7 cellular contexts compared by ENCODE assay signal in genomic region chr12:56635539-56636117, GRCh38. TPM values are rescaled to one million over a fixed set of nuclear protein-coding genes. Genes with fewer than 3 reads are reported as not detected.
DNase-seq lines count a peak whose midpoint lies in the region; ATAC-seq and TF ChIP-seq lines count a peak whose summit lies in the region.

No MANE protein-coding gene starts in this region.

- peaks cover 39% of the 10 kb centered on the region for H3K36me3 Mint-ChIP-seq in activated CD4-positive, alpha-beta memory T cell treated with anti-CD3 and anti-CD28 coated beads, Interleukin-2, amount 10 ng/mL, durations not matched to agents 7 days and 5 days (ENCODE audit: low read depth)

- no peaks in the 10 kb centered on the region for H3K9me3 ChIP-seq in skeletal muscle tissue (ENCODE audit: control insufficient read depth in 3 of 3, low read length in 3 of 3)

- TF ChIP-seq RAD21 in Ishikawa (IDR thresholded peaks at IDR 0.05; ENCODE audit: low read depth), result no peak

- peak overlapping the region; percentile 85 to 97 (median 92) for H3K4me3 ChIP-seq in skeletal muscle tissue (ENCODE audit: low read length in 3 of 3)

- no peak for DNase-seq in activated CD4-positive, alpha-beta memory T cell treated with anti-CD3 and anti-CD28 coated beads, Interleukin-2, amount 10 ng/mL, durations not matched to agents 7 days and 5 days
- peak; percentile 36 for DNase-seq in germinal center (ENCODE audit: low spot score)
- no peak for DNase-seq in NCI-H2107 (lab: John Stamatoyannopoulos, UW)

- H3K27me3 Mint-ChIP-seq in activated CD4-positive, alpha-beta memory T cell treated with anti-CD3 and anti-CD28 coated beads, Interleukin-2, amount 10 ng/mL, durations not matched to agents 7 days and 5 days, result no peaks in the 10 kb centered on the region

- H3K36me3 ChIP-seq in skeletal muscle tissue (ENCODE audit: control insufficient read depth in 3 of 3, insufficient read depth in 3 of 3, low read length in 3 of 3), result peaks cover 24 to 30% (median 28%) of the 10 kb centered on the region in 3 donors

- peak overlapping the region; percentile 93 for H3K27ac ChIP-seq in skeletal muscle tissue (ENCODE audit: low read depth, low read length)

- H3K4me3 Mint-ChIP-seq in activated CD4-positive, alpha-beta memory T cell treated with anti-CD3 and anti-CD28 coated beads, Interleukin-2, amount 10 ng/mL, durations not matched to agents 7 days and 5 days, result peak overlapping the region; percentile 96

- POLR2A ChIA-PET in activated CD4-positive, alpha-beta memory T cell treated with anti-CD3 and anti-CD28 coated beads, Interleukin-2, amount 10 ng/mL, durations not matched to agents 7 days and 5 days (lab: Charles Lee), result interaction anchor here (0.6 to 5.5 kb wide), 19 partner anchors 8 to 594 kb away, joined by 3 to 103 read pairs (median 6); partner anchors contain the start of genes ATP5F1B, NACA, PTGES3 and SHMT2

- CTCF ChIA-PET in activated CD4-positive, alpha-beta memory T cell treated with anti-CD3 and anti-CD28 coated beads, Interleukin-2, amount 10 ng/mL, durations not matched to agents 7 days and 5 days (lab: Charles Lee), result interaction anchor here (0.9 to 3.9 kb wide), 24 partner anchors 10 to 476 kb away, joined by 3 to 80 read pairs (median 6); partner anchors contain the start of genes ATP5F1B, NACA, PTGES3 and STAT6

- H3K4me1 Mint-ChIP-seq in activated CD4-positive, alpha-beta memory T cell treated with anti-CD3 and anti-CD28 coated beads, Interleukin-2, amount 10 ng/mL, durations not matched to agents 7 days and 5 days, result peaks cover 71% of the 10 kb centered on the region

- TF ChIP-seq EP300 in Ishikawa (IDR thresholded peaks at IDR 0.05; ENCODE audit: borderline replicate concordance), result no peak

- H3K9me3 Mint-ChIP-seq in activated CD4-positive, alpha-beta memory T cell treated with anti-CD3 and anti-CD28 coated beads, Interleukin-2, amount 10 ng/mL, durations not matched to agents 7 days and 5 days, result no peaks in the 10 kb centered on the region

- peaks cover 53 to 75% (median 59%) of the 10 kb centered on the region in 3 donors for H3K4me1 ChIP-seq in skeletal muscle tissue (ENCODE audit: control insufficient read depth in 3 of 3, insufficient read depth in 3 of 3, low read length in 3 of 3)

- ATAC-seq in HG03457 (IDR thresholded peaks at IDR 0.05; ENCODE audit: unreplicated experiment), result no peak
- ATAC-seq in HG03520 (IDR thresholded peaks at IDR 0.05; ENCODE audit: unreplicated experiment), result no peak

- H3K27me3 ChIP-seq in skeletal muscle tissue (ENCODE audit: control insufficient read depth in 3 of 3, insufficient read depth in 3 of 3, low read length in 3 of 3), result no peaks in the 10 kb centered on the region

- H3K9ac ChIP-seq in skeletal muscle tissue (ENCODE audit: low read depth in 1 of 3, low read length in 3 of 3), result peak overlapping the region; percentile 87 to 92 (median 88)

- H3K27ac Mint-ChIP-seq in activated CD4-positive, alpha-beta memory T cell treated with anti-CD3 and anti-CD28 coated beads, Interleukin-2, amount 10 ng/mL, durations not matched to agents 7 days and 5 days, result peak overlapping the region; percentile 80

TF ChIP-seq in Ishikawa, 13 proteins besides CTCF, POLR2A, EP300 and RAD21:
- no peak for TF ChIP-seq EGR1 (IDR thresholded peaks at IDR 0.05)
- TF ChIP-seq NFIC (IDR thresholded peaks at IDR 0.05), result no peak
- no peak for TF ChIP-seq MAX (IDR thresholded peaks at IDR 0.05)
- TF ChIP-seq, protein P1, sequence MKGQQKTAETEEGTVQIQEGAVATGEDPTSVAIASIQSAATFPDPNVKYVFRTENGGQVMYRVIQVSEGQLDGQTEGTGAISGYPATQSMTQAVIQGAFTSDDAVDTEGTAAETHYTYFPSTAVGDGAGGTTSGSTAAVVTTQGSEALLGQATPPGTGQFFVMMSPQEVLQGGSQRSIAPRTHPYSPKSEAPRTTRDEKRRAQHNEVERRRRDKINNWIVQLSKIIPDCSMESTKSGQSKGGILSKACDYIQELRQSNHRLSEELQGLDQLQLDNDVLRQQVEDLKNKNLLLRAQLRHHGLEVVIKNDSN (IDR thresholded peaks at IDR 0.05), result no peak
- 0 out of 2 replicates have a peak, but pooled peaks have one; percentile 71 for TF ChIP-seq ZBTB7A (IDR thresholded peaks at IDR 0.05; ENCODE audit: low read depth)
- no peak for TF ChIP-seq TAF1 (IDR thresholded peaks at IDR 0.05; ENCODE audit: low read depth)

RNA-seq across cellular contexts. Expression of gene BAZ2A, which starts 5.5 kb away (rescaled TPM):
- 100 to 1,000 TPM; 121 to 126 TPM for total RNA-seq in activated CD4-positive, alpha-beta memory T cell treated with anti-CD3 and anti-CD28 coated beads, Interleukin-2, amount 10 ng/mL, durations not matched to agents 7 days and 5 days
- 18.8 TPM for total RNA-seq in skeletal muscle tissue

RNA-seq across cellular contexts. Expression of gene ATP5F1B, which starts 10.2 kb away (rescaled TPM):
- total RNA-seq in activated CD4-positive, alpha-beta memory T cell treated with anti-CD3 and anti-CD28 coated beads, Interleukin-2, amount 10 ng/mL, durations not matched to agents 7 days and 5 days, result 100 to 1,000 TPM; 529 to 549 TPM
- total RNA-seq in skeletal muscle tissue, result 580 TPM

RNA-seq across cellular contexts. Expression of gene PTGES3, which starts 52.5 kb away (rescaled TPM):
- 100 to 1,000 TPM; 240 to 241 TPM for total RNA-seq in activated CD4-positive, alpha-beta memory T cell treated with anti-CD3 and anti-CD28 coated beads, Interleukin-2, amount 10 ng/mL, durations not matched to agents 7 days and 5 days
- total RNA-seq in skeletal muscle tissue, result 85.1 TPM
